In the genomic region with DNA sequence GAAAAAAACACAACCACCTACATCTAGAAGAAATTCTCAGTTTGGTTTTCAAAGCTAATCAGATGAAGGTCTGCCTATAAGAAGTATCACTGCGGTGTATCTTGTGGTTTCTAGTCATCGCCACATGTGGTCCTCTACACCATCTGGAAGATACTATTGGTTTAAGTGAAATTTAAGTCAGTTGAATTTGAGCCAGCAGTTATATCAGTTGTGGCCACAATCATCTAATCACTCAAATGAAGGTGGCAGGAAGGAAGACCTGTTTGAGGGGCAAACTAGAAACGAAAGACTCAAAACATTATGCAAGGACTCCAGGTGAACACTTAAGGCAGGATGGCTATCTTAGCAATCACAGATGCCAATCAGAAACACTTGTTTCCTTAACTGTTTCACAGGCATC, we compare ENCODE assay signal across 10 cellular contexts. TPM values are rescaled to one million over a fixed set of nuclear protein-coding genes. Genes with fewer than 3 reads are reported as not detected.
DNase-seq lines count a peak whose midpoint lies in the region; ATAC-seq and TF ChIP-seq lines count a peak whose summit lies in the region.
"Had no signal": no experiment of that assay in that cellular context is flagged by ENCODE, and none has a peak within 500 bp of the region (broad histone marks: within the 10 kb centered on the region; RNA-seq: fewer than 3 reads in every experiment).

No MANE protein-coding gene starts in this region.

- no peaks in the 10 kb centered on the region for H3K9me3 Mint-ChIP-seq in activated naive CD4-positive, alpha-beta T cell treated with anti-CD3 and anti-CD28 coated beads, Interleukin-2, amount 50 U/mL, for 72 hours
- no peaks in the 10 kb centered on the region for H3K9me3 Mint-ChIP-seq in progenitor cell of endocrine pancreas (ENCODE audit: low read depth)

- peaks cover 0 to 3% of the 10 kb centered on the region in 2 donors for H3K36me3 ChIP-seq in vagina

- H3K4me1 Mint-ChIP-seq in progenitor cell of endocrine pancreas (ENCODE audit: low read depth): peaks cover 8% of the 10 kb centered on the region

- intact Hi-C loops in vagina (cut with DNase I): no loop called here

- in situ Hi-C loops in GM13977 (cut with MboI; ENCODE audit: low pct_unique_long_range_greater_than_20kb, low sequenced_read_pairs, unreplicated experiment): no loop called here

- H3K4me3 ChIP-seq in vagina: no peak overlapping the region
- H3K4me3 ChIP-seq: heart right ventricle had no signal

- H3K36me3 Mint-ChIP-seq in activated naive CD4-positive, alpha-beta T cell treated with anti-CD3 and anti-CD28 coated beads, Interleukin-2, amount 50 U/mL, for 72 hours: no peaks in the 10 kb centered on the region
- peaks cover 28% of the 10 kb centered on the region for H3K36me3 Mint-ChIP-seq in progenitor cell of endocrine pancreas (ENCODE audit: insufficient read depth)

- TF ChIP-seq POLR2A in vagina (IDR thresholded peaks at IDR 0.05): no peak

- H3K27me3 ChIP-seq in vagina: no peaks in the 10 kb centered on the region
- H3K27me3 ChIP-seq: heart right ventricle had no signal

- H3K27me3 Mint-ChIP-seq in progenitor cell of endocrine pancreas: no peaks in the 10 kb centered on the region

- no peak overlapping the region for H3K27ac ChIP-seq in vagina
- H3K27ac ChIP-seq: heart right ventricle had no signal

- peak; percentile 40 for DNase-seq in GM13977 (ENCODE audit: low spot score)
- peak in 1 of 2 donors; percentile 15 for DNase-seq in activated naive CD4-positive, alpha-beta T cell treated with anti-CD3 and anti-CD28 coated beads, Interleukin-2, amount 50 U/mL, for 72 hours (ENCODE audit: low spot score in 2 of 2)
- no peak for DNase-seq in progenitor cell of endocrine pancreas (ENCODE audit: low spot score, unreplicated experiment)
- DNase-seq in vagina (ENCODE audit: extremely low spot score in 2 of 2): no peak
- no peak for DNase-seq in H4 (ENCODE audit: low spot score)
- DNase-seq: H7, heart right ventricle had no signal

- no peak overlapping the region for H3K27ac Mint-ChIP-seq in activated naive CD4-positive, alpha-beta T cell treated with anti-CD3 and anti-CD28 coated beads, Interleukin-2, amount 50 U/mL, for 72 hours
- no peak overlapping the region for H3K27ac Mint-ChIP-seq in progenitor cell of endocrine pancreas

- peak; percentile 84 for ATAC-seq in GM19452 (IDR thresholded peaks at IDR 0.05; ENCODE audit: unreplicated experiment)
- ATAC-seq in HG03103 (IDR thresholded peaks at IDR 0.05; ENCODE audit: low read depth, unreplicated experiment): peak; percentile 77
- ATAC-seq in activated naive CD4-positive, alpha-beta T cell treated with anti-CD3 and anti-CD28 coated beads, Interleukin-2, amount 50 U/mL, for 72 hours: peak; percentile 96 to 97
- ATAC-seq in GM21526 (IDR thresholded peaks at IDR 0.05; ENCODE audit: low FRiP score, unreplicated experiment): no peak
- ATAC-seq: heart right ventricle had no signal

- TF ChIP-seq CTCF in GM13977 (IDR thresholded peaks at IDR 0.05; ENCODE audit: extremely low read depth, insufficient read depth, missing control alignments) (no peak), progenitor cell of endocrine pancreas (IDR thresholded peaks at IDR 0.05; ENCODE audit: unreplicated experiment) (no peak), vagina (IDR thresholded peaks at IDR 0.05) (no peak)

- no peak overlapping the region for H3K4me3 Mint-ChIP-seq in progenitor cell of endocrine pancreas (ENCODE audit: low read depth)

- H3K9me3 ChIP-seq in vagina: no peaks in the 10 kb centered on the region
- H3K9me3 ChIP-seq: heart right ventricle had no signal

- no peaks in the 10 kb centered on the region for H3K4me1 ChIP-seq in vagina
- H3K4me1 ChIP-seq: heart right ventricle had no signal

RNA-seq across cellular contexts. Expression of a gene that starts 48.7 kb away (rescaled TPM):
- 1 to 10 TPM; 1.5 to 3.5 TPM for total RNA-seq in activated naive CD4-positive, alpha-beta T cell treated with anti-CD3 and anti-CD28 coated beads, Interleukin-2, amount 50 U/mL, for 72 hours
- total RNA-seq in progenitor cell of endocrine pancreas: 51.3 and 54.1 TPM in 2 replicates
- 18.4 TPM for total RNA-seq in vagina
- total RNA-seq in H4 (2014; rRNA removed; shearing (Covaris generic)): 56.7 and 73.9 TPM in 2 replicates
